11 cellular contexts compared by ENCODE assay signal in the genomic region with DNA sequence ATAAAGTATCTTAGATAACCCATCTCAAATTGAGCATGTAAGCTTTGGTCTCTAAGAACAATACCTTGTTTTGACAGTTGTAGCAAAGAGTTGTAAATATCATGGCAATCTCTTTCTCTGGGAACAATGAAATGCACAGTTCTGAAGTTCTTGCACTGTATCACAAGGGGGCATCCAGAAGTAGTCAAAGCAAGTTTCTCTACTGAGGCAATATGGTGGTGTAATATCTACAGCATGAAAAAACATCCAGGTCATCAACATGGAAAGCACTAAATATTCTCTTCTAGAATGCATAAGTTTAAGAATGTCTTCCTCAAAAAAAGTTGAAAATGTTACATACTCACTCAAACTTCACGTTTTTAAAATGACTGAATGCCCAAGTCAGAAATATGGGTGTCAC. TPM values are rescaled to one million over a fixed set of nuclear protein-coding genes. Genes with fewer than 3 reads are reported as not detected.
A peak's percentile ranks its signal among the peaks of the same experiment; 100 is the strongest.
DNase-seq lines count a peak whose midpoint lies in the region; ATAC-seq and TF ChIP-seq lines count a peak whose summit lies in the region.
"Had no signal": no experiment of that assay in that cellular context is flagged by ENCODE, and none has a peak within 500 bp of the region (broad histone marks: within the 10 kb centered on the region; RNA-seq: fewer than 3 reads in every experiment).

No MANE protein-coding gene starts in this region.

- no TSS peak for BruUV-seq in MCF 10A (replicated peaks; lab: Mats Ljungman, UMichigan)

- H3K27me3 Mint-ChIP-seq in MCF 10A (ENCODE audit: insufficient read depth, unreplicated experiment), result no peaks in the 10 kb centered on the region
- H3K27me3 Mint-ChIP-seq in endodermal cell (ENCODE audit: insufficient read depth), result no peaks in the 10 kb centered on the region

- H3K4me3 Mint-ChIP-seq in MCF 10A (ENCODE audit: unreplicated experiment), result no peak overlapping the region
- no peak overlapping the region for H3K4me3 Mint-ChIP-seq in endodermal cell
- H3K4me3 Mint-ChIP-seq: GM23338 had no signal

- H3K27ac ChIP-seq in breast epithelium, result no peak overlapping the region
- H3K27ac ChIP-seq in OCI-LY1 (ENCODE audit: low read depth, low read length, poor library complexity, severe bottlenecking), result no peak overlapping the region
- H3K27ac ChIP-seq in endodermal cell (ENCODE audit: low read depth, low read length), result no peak overlapping the region
- H3K27ac ChIP-seq: skin epidermis had no signal

- H3K9me3 ChIP-seq in breast epithelium (no peaks in the 10 kb centered on the region), OCI-LY1 (ENCODE audit: low read length) (no peaks in the 10 kb centered on the region), endodermal cell (ENCODE audit: control insufficient read depth, low read length) (no peaks in the 10 kb centered on the region)

- peak; percentile 40 for ATAC-seq in stimulated activated naive CD8-positive, alpha-beta T cell treated with anti-CD3 and anti-CD28 coated beads, Interleukin-15, Interleukin-2, amounts not matched to agents 100 U/mL and 50 U/mL, for 24 hours
- ATAC-seq in GM21515 (IDR thresholded peaks at IDR 0.05; ENCODE audit: unreplicated experiment) (no peak), HG02870 (IDR thresholded peaks at IDR 0.05; ENCODE audit: unreplicated experiment) (no peak)

- no peak overlapping the region for H3K4me3 ChIP-seq in breast epithelium
- no peak overlapping the region for H3K4me3 ChIP-seq in OCI-LY1 (ENCODE audit: low read depth, low read length, poor library complexity, severe bottlenecking)
- H3K4me3 ChIP-seq in endodermal cell (ENCODE audit: low read length), result no peak overlapping the region
- H3K4me3 ChIP-seq: GM23338, skin epidermis had no signal

- H2AFZ ChIP-seq in OCI-LY1 (ENCODE audit: low read length), result no peak overlapping the region
- H2AFZ ChIP-seq: GM23338 had no signal

- H3K9ac ChIP-seq in OCI-LY1 (ENCODE audit: low read length) (no peak overlapping the region), endodermal cell (ENCODE audit: extremely low read depth, low read length, poor library complexity, severe bottlenecking) (no peak overlapping the region)

- H3K4me1 Mint-ChIP-seq in MCF 10A (ENCODE audit: insufficient read depth, unreplicated experiment) (peaks cover 6% of the 10 kb centered on the region), endodermal cell (no peaks in the 10 kb centered on the region)

- H3K27me3 ChIP-seq in breast epithelium, result no peaks in the 10 kb centered on the region
- H3K27me3 ChIP-seq in OCI-LY1 (ENCODE audit: insufficient read depth, low read length), result no peaks in the 10 kb centered on the region
- H3K27me3 ChIP-seq in endodermal cell (ENCODE audit: control insufficient read depth, insufficient read depth, low read length, poor library complexity, severe bottlenecking), result no peaks in the 10 kb centered on the region

- WGBS in endodermal cell (ENCODE audit: insufficient coverage in 1 of 2, insufficient read length in 1 of 2), 2 experiments, result 90% methylated on average over 1 of the region's 1 CpG

- H3K9me3 Mint-ChIP-seq in MCF 10A (ENCODE audit: unreplicated experiment) (no peaks in the 10 kb centered on the region), endodermal cell (no peaks in the 10 kb centered on the region)
- H3K9me3 Mint-ChIP-seq: GM23338 had no signal

- no peak for TF ChIP-seq POLR2A in breast epithelium (IDR thresholded peaks at IDR 0.05)

- no peaks in the 10 kb centered on the region for H3K9me2 ChIP-seq in OCI-LY1 (ENCODE audit: low read depth, low read length)

- H3K79me2 ChIP-seq in OCI-LY1 (ENCODE audit: insufficient read depth, low read length), result no peaks in the 10 kb centered on the region

- CTCF ChIA-PET in MCF 10A (lab: Yijun Ruan, JAX), result interaction anchor here (1.0 kb wide), 1 partner anchor 9 kb away, joined by 3 read pairs; no protein-coding TSS in a partner anchor

- H3F3A ChIP-seq in OCI-LY1 (ENCODE audit: insufficient read depth, low read length), result 0 out of 2 replicates have a peak, but pooled peaks cover 3% of the 10 kb centered on the region

- H3K4me2 ChIP-seq in OCI-LY1 (ENCODE audit: low read length), result no peak overlapping the region
- H3K4me2 ChIP-seq: GM23338 had no signal

- POLR2A ChIA-PET in MCF 10A (lab: Yijun Ruan, JAX), result no interaction called here

- H3K36me3 ChIP-seq in breast epithelium (no peaks in the 10 kb centered on the region), OCI-LY1 (ENCODE audit: insufficient read depth, low read length) (peaks cover 37% of the 10 kb centered on the region), endodermal cell (ENCODE audit: control insufficient read depth, insufficient read depth, low read length) (peaks cover 36% of the 10 kb centered on the region)

- peaks cover 51% of the 10 kb centered on the region for H3K36me3 Mint-ChIP-seq in MCF 10A (ENCODE audit: insufficient read depth, unreplicated experiment)
- H3K36me3 Mint-ChIP-seq in endodermal cell (ENCODE audit: low read depth), result peaks cover 18% of the 10 kb centered on the region

- TF ChIP-seq CTCF in MCF 10A (IDR thresholded peaks at IDR 0.05; ENCODE audit: unreplicated experiment) (peak; percentile 16), breast epithelium (IDR thresholded peaks at IDR 0.05) (no peak), OCI-LY1 (IDR thresholded peaks at IDR 0.05; ENCODE audit: low read length) (peak; percentile 40; the same call in 1 of the 2 replicates), endodermal cell (conservative IDR thresholded peaks at IDR 0.05) (peak; percentile 52)

- intact Hi-C loops in MCF 10A (cut with micrococcal nuclease) (loop anchor here (1.0 kb wide), 1 partner anchor 108 kb away; no protein-coding TSS in a partner anchor), breast epithelium (cut with DNase I; ENCODE audit: low total_unique reads) (no loop called here)

- H4K20me1 ChIP-seq in OCI-LY1 (ENCODE audit: insufficient read depth, low read length), result no peaks in the 10 kb centered on the region

- H3K4me1 ChIP-seq in breast epithelium (no peaks in the 10 kb centered on the region), OCI-LY1 (ENCODE audit: insufficient read depth, low read length, severe bottlenecking) (no peaks in the 10 kb centered on the region), endodermal cell (ENCODE audit: control insufficient read depth, insufficient read depth, low read length) (no peaks in the 10 kb centered on the region)

- peak; percentile 12 for DNase-seq in MCF 10A (ENCODE audit: unreplicated experiment)
- DNase-seq in breast epithelium (ENCODE audit: low spot score in 2 of 2), result no peak
- no peak for DNase-seq in endodermal cell
- no peak for DNase-seq in stimulated activated naive CD8-positive, alpha-beta T cell treated with anti-CD3 and anti-CD28 coated beads, Interleukin-15, Interleukin-2, amounts not matched to agents 100 U/mL and 50 U/mL, for 24 hours
- DNase-seq in occipital lobe (lab: John Stamatoyannopoulos, UW), result no peak
- DNase-seq: activated naive CD4-positive, alpha-beta T cell treated with anti-CD3 and anti-CD28 coated beads, Interleukin-2, amount 50 U/mL, for 16 hours had no signal

- H3K27ac Mint-ChIP-seq in MCF 10A (ENCODE audit: low read depth, unreplicated experiment) (no peak overlapping the region), endodermal cell (no peak overlapping the region)
- H3K27ac Mint-ChIP-seq: GM23338 had no signal

RNA-seq across cellular contexts. Expression of a gene that starts 19.6 kb away (rescaled TPM):
- total RNA-seq in MCF 10A (2022), result 21.0 and 21.5 TPM in 2 replicates
- 10 to 100 TPM; 17.4 to 26.1 (median 20.6) TPM for total RNA-seq in breast epithelium
- total RNA-seq in endodermal cell, result 1 to 10 TPM; 6.3 to 7.7 TPM
- polyA plus RNA-seq in endodermal cell (2013, experiment 1 of 2), result 17.1 TPM
- 16.6 TPM for polyA plus RNA-seq in endodermal cell (2013, experiment 2 of 2)
- 45.7 TPM for total RNA-seq in occipital lobe

RNA-seq across cellular contexts. Expression of a gene that starts 33.7 kb away (rescaled TPM):
- total RNA-seq in MCF 10A (2022) (106 and 116 TPM in 2 replicates), breast epithelium (10 to 100 TPM; 35.0 to 81.5 (median 68.2) TPM), endodermal cell (10 to 100 TPM; 49.7 to 66.4 TPM), occipital lobe (135 TPM)
- 53.3 TPM for polyA plus RNA-seq in endodermal cell (2013, experiment 1 of 2)
- 54.6 TPM for polyA plus RNA-seq in endodermal cell (2013, experiment 2 of 2)

Comparison
In these comparisons a context has a peak if more than half of its experiments do, and no peak if none do; other contexts are left out.
1. CTCF ChIP-seq: peak in MCF 10A (single experiment), OCI-LY1 (single experiment) and endodermal cell (single experiment); none in breast epithelium (0 of 3).